Comparison of ENCODE assay signal across 1 cellular context in genomic region chr10:77287647-77288120, GRCh38.
TF ChIP-seq lines count a peak whose summit lies in the region.

No MANE protein-coding gene starts in this region.

TF ChIP-seq in GM23338, 12 proteins besides CTCF, POLR2A, EP300 and RAD21 (continued from another document):
- TF ChIP-seq REST (IDR thresholded peaks at IDR 0.05; ENCODE audit: unreplicated experiment) (no peak), NANOG (IDR thresholded peaks at IDR 0.05; ENCODE audit: borderline replicate concordance) (no peak), POLR2AphosphoS5 (IDR thresholded peaks at IDR 0.05; ENCODE audit: low read depth) (no peak), ZNF114 (CRISPR knock-in tag; IDR thresholded peaks at IDR 0.05) (no peak)
TF ChIP-seq in GM23338: peak in this region for 0.
